ENCODE assay signal across 7 cellular contexts in the genomic region with DNA sequence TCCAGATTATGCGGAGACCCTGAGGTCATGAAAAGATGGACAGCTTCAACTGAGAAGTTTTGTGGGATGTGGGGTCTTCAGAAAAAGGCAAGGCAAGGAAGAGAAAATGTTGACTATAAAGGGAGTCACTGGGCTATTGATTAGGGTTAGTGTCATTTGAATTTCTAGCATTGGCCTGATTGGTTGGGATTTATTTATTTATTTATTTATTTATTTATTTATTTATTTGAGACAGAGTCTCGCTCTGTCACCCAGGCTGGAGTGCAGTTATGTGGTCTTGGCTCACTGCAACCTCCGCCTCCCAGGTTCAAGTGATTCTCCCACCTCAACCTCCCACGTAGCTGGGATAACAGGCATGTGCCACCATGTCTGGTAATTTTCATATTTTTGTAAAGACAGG.
"Had no signal": no experiment of that assay in that cellular context is flagged by ENCODE, and none has a peak within 500 bp of the region (broad histone marks: within the 10 kb centered on the region; RNA-seq: fewer than 3 reads in every experiment).

No MANE protein-coding gene starts in this region.

- DNase-seq: IMR-90, KBM-7, KG1 had no signal

- H3K27ac ChIP-seq: HL-60, KMS-11 had no signal

- ATAC-seq: HepG2, K562 had no signal

- H3K4me3 ChIP-seq: K562 had no signal
